29 cellular contexts compared by ENCODE assay signal in genomic region chr11:120706257-120706656, GRCh38.
"Had no signal": no experiment of that assay in that cellular context is flagged by ENCODE, and none has a peak within 500 bp of the region (broad histone marks: within the 10 kb centered on the region; RNA-seq: fewer than 3 reads in every experiment).

No MANE protein-coding gene starts in this region.

- H3K27me3 ChIP-seq: ascending aorta, cardiac muscle cell had no signal

- H3K4me1 ChIP-seq: ascending aorta had no signal

- H3K4me3 ChIP-seq: ascending aorta, cardiac muscle cell had no signal

- H3K36me3 ChIP-seq: ascending aorta, cardiac muscle cell had no signal

- DNase-seq: activated B cell treated with CpG ODN at 0.5 μM for 24 hours; activated CD4-positive, alpha-beta memory T cell treated with anti-CD3 and anti-CD28 coated beads for 36 hours; activated CD4-positive, alpha-beta T cell treated with anti-CD3 and anti-CD28 coated beads for 4 hours; activated CD4-positive, alpha-beta T cell treated with anti-CD3 and anti-CD28 coated beads, Interleukin-2, amount 10 ng/mL, durations not matched to agents 24 days and 14 days; activated CD4-positive, alpha-beta T cell treated with anti-CD3 and anti-CD28 coated beads, Interleukin-2, amount 50 U/mL, for 1 hour; activated CD4-positive, alpha-beta T cell treated with anti-CD3 and anti-CD28 coated beads, Interleukin-2, amount 50 U/mL, for 4 hours; activated CD4-positive, CD25-positive, alpha-beta regulatory T cell treated with anti-CD3 and anti-CD28 coated beads, Interleukin-2, amount 50 U/mL, for 72 hours; activated CD8-positive, alpha-beta memory T cell treated with anti-CD3 and anti-CD28 coated beads, Interleukin-2, amount 10 ng/mL, durations not matched to agents 7 days and 5 days; activated CD8-positive, alpha-beta T cell treated with anti-CD3 and anti-CD28 coated beads for 36 hours; activated effector memory CD4-positive, alpha-beta T cell treated with Interleukin-2 at 50 U/mL for 16 hours; activated gamma-delta T cell; activated naive CD4-positive, alpha-beta T cell treated with anti-CD3 and anti-CD28 coated beads, Interleukin-2, amount 10 ng/mL, durations not matched to agents 7 days and 5 days; activated naive CD4-positive, alpha-beta T cell treated with Interleukin-2 at 50 U/mL for 16 hours; activated naive CD8-positive, alpha-beta T cell treated with anti-CD3 and anti-CD28 coated beads, Interleukin-2, amount 10 ng/mL, durations not matched to agents 7 days and 5 days; activated naive CD8-positive, alpha-beta T cell treated with anti-CD3 and anti-CD28 coated beads, Interleukin-2, amount 50 U/mL, for 24 hours; activated T-cell treated with anti-CD3 and anti-CD28 coated beads for 4 hours; activated T-cell treated with anti-CD3 and anti-CD28 coated beads, Interleukin-2, amount 50 U/mL, for 1 hour; activated T-cell treated with anti-CD3 and anti-CD28 coated beads, Interleukin-2, amount 50 U/mL, for 4 hours; activated T-cell treated with anti-CD3 and anti-CD28 coated beads, Interleukin-2, amount 50 U/mL, for 72 hours; amygdala; anterior cingulate cortex; caudate nucleus; cerebellar nuclear complex; T-helper 1 cell; T-helper 2 cell; T-helper 9 cell had no signal

- H3K27ac ChIP-seq: ascending aorta, cardiac muscle cell, VCaP had no signal
